14 cellular contexts compared by ENCODE assay signal in genomic region chr12:96982671-96983070, GRCh38.
A peak's percentile ranks its signal among the peaks of the same experiment; 100 is the strongest.
DNase-seq lines count a peak whose midpoint lies in the region; ATAC-seq, FAIRE-seq and TF ChIP-seq lines count a peak whose summit lies in the region.
"Had no signal": no experiment of that assay in that cellular context is flagged by ENCODE, and none has a peak within 500 bp of the region (broad histone marks: within the 10 kb centered on the region; RNA-seq: fewer than 3 reads in every experiment).

No MANE protein-coding gene starts in this region.

- no peaks in the 10 kb centered on the region for H3K9me1 ChIP-seq in IMR-90 (ENCODE audit: insufficient read depth, low read length)

- no peak for TF ChIP-seq CTCF in DND-41 (IDR thresholded peaks at IDR 0.05; ENCODE audit: borderline replicate concordance, extremely low read depth, low read length, poor library complexity, severe bottlenecking)
- TF ChIP-seq CTCF in IMR-90 (conservative IDR thresholded peaks at IDR 0.05; ENCODE audit: low read depth, low read length), result no peak
- TF ChIP-seq CTCF in H1 (IDR thresholded peaks at IDR 0.05; ENCODE audit: control extremely low read depth in 1 of 3, insufficient read depth in 1 of 3, low read depth in 1 of 3, low read length in 3 of 3), result no peak
- no peak for TF ChIP-seq CTCF in smooth muscle cell (IDR thresholded peaks at IDR 0.05; ENCODE audit: borderline replicate concordance, insufficient read depth, poor library complexity, severe bottlenecking)
- no peak for TF ChIP-seq CTCF in mesothelial cell of epicardium (IDR thresholded peaks at IDR 0.05; ENCODE audit: unreplicated experiment)

- H2BK120ac ChIP-seq in IMR-90 (ENCODE audit: low read depth, low read length) (no peak overlapping the region), H1 (replicated peaks; ENCODE audit: low read depth, low read length) (no peak overlapping the region)

- peaks cover 10% of the 10 kb centered on the region for H3K4me1 Mint-ChIP-seq in mesothelial cell of epicardium

- no peaks in the 10 kb centered on the region for H3K36me3 Mint-ChIP-seq in mesothelial cell of epicardium
- H3K36me3 Mint-ChIP-seq: CD14-positive monocyte; CD8-positive, alpha-beta T cell had no signal

- DNase-seq in DND-41 (no peak), IMR-90 (no peak), H1 (ENCODE audit: low read depth in 1 of 2, low spot score in 2 of 2) (no peak), smooth muscle cell (lab: John Stamatoyannopoulos, UW; ENCODE audit: unreplicated experiment) (no peak), NCI-H82 (lab: John Stamatoyannopoulos, UW) (no peak), mesothelial cell of epicardium (ENCODE audit: low spot score in 2 of 2, unreplicated experiment in 2 of 2) (no peak), COLO829 (ENCODE audit: low spot score) (no peak)
- DNase-seq: Caco-2; CD8-positive, alpha-beta T cell; DMS53; GM23248; H9 had no signal

- H3K27me3 ChIP-seq in DND-41 (ENCODE audit: insufficient read depth, low read length, poor library complexity) (no peaks in the 10 kb centered on the region), IMR-90 (ENCODE audit: control insufficient read depth, insufficient read depth, low read length) (peaks cover 10% of the 10 kb centered on the region; the same call in 1 of the 2 replicates), H1 (replicated peaks in 1 of 4; ENCODE audit: control insufficient read depth in 3 of 4, extremely low read depth in 1 of 4, insufficient read depth in 3 of 4, low read length in 3 of 4) (peaks cover 0 to 3% (median 2%) of the 10 kb centered on the region in 4 experiments; a peak in 3 of 7 replicates), smooth muscle cell (ENCODE audit: low read depth) (peaks cover 14% of the 10 kb centered on the region)

- H3K14ac ChIP-seq in IMR-90 (replicated peaks; ENCODE audit: low read depth, low read length) (no peak overlapping the region), H1 (ENCODE audit: insufficient read length) (no peak overlapping the region)

- H4K91ac ChIP-seq in IMR-90 (ENCODE audit: insufficient read depth, low read depth, low read length), result no peak overlapping the region
- H4K91ac ChIP-seq in H1 (replicated peaks; ENCODE audit: insufficient read length, low read length), result no peak overlapping the region

- H2AK9ac ChIP-seq in IMR-90 (replicated peaks; ENCODE audit: low read depth, low read length, poor library complexity), result no peak overlapping the region

- H3K56ac ChIP-seq in IMR-90 (ENCODE audit: extremely low read depth, insufficient read depth, low read length), result no peak overlapping the region
- no peak overlapping the region for H3K56ac ChIP-seq in H1 (replicated peaks; ENCODE audit: insufficient read length, low read depth, low read length)

- TF ChIP-seq RAD21 in IMR-90 (IDR thresholded peaks at IDR 0.05; ENCODE audit: low read length), result no peak
- no peak for TF ChIP-seq RAD21 in H1 (IDR thresholded peaks at IDR 0.05 in 1 of 2, conservative IDR thresholded peaks at IDR 0.05 in 1 of 2; ENCODE audit: low read depth in 2 of 2, low read length in 2 of 2)

- CTCF ChIA-PET in IMR-90 (lab: Yijun Ruan, JAX) (no interaction called here), H1 (lab: Charles Lee; ENCODE audit: partially characterized antibody) (interaction anchor here (0.5 to 1.4 kb wide), 7 partner anchors 9 to 960 kb away, joined by 3 to 7 read pairs (median 3); no protein-coding TSS in a partner anchor)

- in situ Hi-C loops in IMR-90 (cut with MboI; ENCODE audit: low sequenced_read_pairs), result loop anchor here (5.0 to 25.0 kb wide), 3 partner anchors 325 to 1405 kb away; no protein-coding TSS in a partner anchor

- no TSS peak for BruUV-seq in IMR-90 (replicated peaks; lab: Mats Ljungman, UMichigan)

- H2AFZ ChIP-seq in DND-41 (ENCODE audit: low read depth, low read length), result peak overlapping the region; percentile 23; the same call in 1 of the 2 replicates
- no peak overlapping the region for H2AFZ ChIP-seq in IMR-90 (replicated peaks; ENCODE audit: low read length, poor library complexity)
- peak overlapping the region; percentile 84 for H2AFZ ChIP-seq in H1 (ENCODE audit: low read length)
- H2AFZ ChIP-seq in smooth muscle cell (ENCODE audit: low read depth), result no peak overlapping the region
- H2AFZ ChIP-seq: GM23248 had no signal

- no peak for TF ChIP-seq EP300 in H1 (IDR thresholded peaks at IDR 0.05; ENCODE audit: borderline replicate concordance in 1 of 2, low read depth in 2 of 2, low read length in 2 of 2)

- H3K79me1 ChIP-seq in IMR-90 (ENCODE audit: low read depth in 1 of 2, low read length in 2 of 2) (no peaks in the 10 kb centered on the region), H1 (ENCODE audit: low read depth, low read length) (no peaks in the 10 kb centered on the region)

- H3K9ac ChIP-seq in DND-41 (ENCODE audit: low read depth, low read length) (no peak overlapping the region), IMR-90 (ENCODE audit: low read depth, low read length) (no peak overlapping the region), H1 (replicated peaks in 1 of 4; ENCODE audit: extremely low read depth in 1 of 4, low read depth in 3 of 4, low read length in 3 of 4) (no peak overlapping the region), smooth muscle cell (ENCODE audit: low read depth) (no peak overlapping the region)
- H3K9ac ChIP-seq: GM23248 had no signal

- intact Hi-C loops in IMR-90 (cut with micrococcal nuclease), result no loop called here

- H2AK5ac ChIP-seq in IMR-90 (ENCODE audit: low read depth, low read length), result no peak overlapping the region
- no peak overlapping the region for H2AK5ac ChIP-seq in H1 (ENCODE audit: low read depth, low read length)

- FAIRE-seq in H1 (lab: Jason Lieb, UNC), result no peak
- FAIRE-seq: A549 had no signal

- H2BK5ac ChIP-seq in IMR-90 (ENCODE audit: low read depth, low read length, poor library complexity, severe bottlenecking) (no peak overlapping the region), H1 (ENCODE audit: low read depth, low read length) (no peak overlapping the region)

- H3F3A ChIP-seq in smooth muscle cell (ENCODE audit: low read depth), result peaks cover 11% of the 10 kb centered on the region

- H3K27ac ChIP-seq in DND-41 (ENCODE audit: low read length), result no peak overlapping the region
- no peak overlapping the region for H3K27ac ChIP-seq in IMR-90 (ENCODE audit: insufficient read depth, low read length)
- no peak overlapping the region for H3K27ac ChIP-seq in H1 (ENCODE audit: low read depth, low read length)
- peak overlapping the region; percentile 92 for H3K27ac ChIP-seq in smooth muscle cell (ENCODE audit: low read depth)
- H3K27ac ChIP-seq: A549, GM23248 had no signal

- WGBS in IMR-90 (ENCODE audit: extremely low coverage in 2 of 2, insufficient read length in 1 of 2), 2 experiments, result 67% methylated on average over 1 of the region's 4 CpGs; no CpG with 5 or more reads in 1 of the 2 experiments
- WGBS in H1 (ENCODE audit: extremely low coverage in 1 of 2, insufficient coverage in 1 of 2, insufficient read length in 1 of 2, insufficient replicate concordance in 2 of 2, low coverage in 1 of 2, low lambda C conversion rate in 2 of 2, missing lambda C conversion rate in 1 of 2), 2 experiments, result 91% methylated on average over 4 of the region's 4 CpGs; no CpG with 5 or more reads in 1 of the 2 experiments
- WGBS in smooth muscle cell (ENCODE audit: low lambda C conversion rate), result 94% methylated on average over 4 of the region's 4 CpGs

- no peak overlapping the region for H3K23ac ChIP-seq in IMR-90 (ENCODE audit: low read depth, low read length)
- H3K23ac ChIP-seq in H1 (ENCODE audit: insufficient read length), result no peak overlapping the region

- no peak overlapping the region for H2BK20ac ChIP-seq in IMR-90 (ENCODE audit: low read depth, low read length)
- H2BK20ac ChIP-seq in H1 (ENCODE audit: low read length), result no peak overlapping the region; the same call in 1 of the 2 replicates

- peaks cover 27% of the 10 kb centered on the region for H3K27me3 Mint-ChIP-seq in mesothelial cell of epicardium (ENCODE audit: low read depth)

- H2BK15ac ChIP-seq in IMR-90 (ENCODE audit: low read depth, low read length) (no peak overlapping the region), H1 (ENCODE audit: low read length) (no peak overlapping the region)

- H3K79me2 ChIP-seq in DND-41 (ENCODE audit: insufficient read depth, low read length), result no peaks in the 10 kb centered on the region
- no peaks in the 10 kb centered on the region for H3K79me2 ChIP-seq in H1 (ENCODE audit: control insufficient read depth in 1 of 2, insufficient read depth in 2 of 2, low read length in 2 of 2)
- H3K79me2 ChIP-seq in smooth muscle cell (ENCODE audit: low read depth), result no peaks in the 10 kb centered on the region

- H3K9me3 Mint-ChIP-seq in mesothelial cell of epicardium, result no peaks in the 10 kb centered on the region
- H3K9me3 Mint-ChIP-seq: CD8-positive, alpha-beta T cell; H9 had no signal

- H3K18ac ChIP-seq in IMR-90 (ENCODE audit: low read depth, low read length) (no peak overlapping the region), H1 (ENCODE audit: extremely low read depth, low read length) (no peak overlapping the region)

- H4K5ac ChIP-seq in IMR-90 (ENCODE audit: low read depth, low read length), result no peak overlapping the region
- no peak overlapping the region for H4K5ac ChIP-seq in H1 (ENCODE audit: insufficient read length, low read depth, low read length)

- H3K36me3 ChIP-seq in DND-41 (ENCODE audit: insufficient read depth, low read length), result no peaks in the 10 kb centered on the region
- H3K36me3 ChIP-seq in IMR-90 (ENCODE audit: control insufficient read depth, insufficient read depth, low read length), result no peaks in the 10 kb centered on the region
- H3K36me3 ChIP-seq in H1 (ENCODE audit: control insufficient read depth in 2 of 4, insufficient read depth in 4 of 4, low read length in 3 of 4), result no peaks in the 10 kb centered on the region
- H3K36me3 ChIP-seq in smooth muscle cell (ENCODE audit: low read depth), result no peaks in the 10 kb centered on the region

- no peak overlapping the region for H3K4me3 Mint-ChIP-seq in mesothelial cell of epicardium
- H3K4me3 Mint-ChIP-seq: CD14-positive monocyte; CD8-positive, alpha-beta T cell; H9 had no signal

- ATAC-seq in DND-41 (ENCODE audit: insufficient read depth, low read depth) (no peak), IMR-90 (ENCODE audit: low read depth) (no peak)
- ATAC-seq: A549; CD8-positive, alpha-beta T cell had no signal

- no peak overlapping the region for H4K8ac ChIP-seq in IMR-90 (ENCODE audit: low read depth in 2 of 2, low read length in 2 of 2)
- no peak overlapping the region; the same call in 1 of the 2 replicates for H4K8ac ChIP-seq in H1 (ENCODE audit: extremely low read depth, insufficient read depth, low read length)

- no peak overlapping the region for H2BK12ac ChIP-seq in H1 (ENCODE audit: low read depth, low read length)

- no peak overlapping the region for H3K4me3 ChIP-seq in DND-41 (ENCODE audit: low read depth in 1 of 2, low read length in 2 of 2)
- no peak overlapping the region for H3K4me3 ChIP-seq in IMR-90 (ENCODE audit: insufficient read depth, low read depth, low read length)
- H3K4me3 ChIP-seq in H1 (ENCODE audit: extremely low read depth in 1 of 4, insufficient read depth in 2 of 4, low read depth in 3 of 4, low read length in 4 of 4), result no peak overlapping the region
- no peak overlapping the region for H3K4me3 ChIP-seq in smooth muscle cell
- H3K4me3 ChIP-seq: A549, GM23248 had no signal

- dilution Hi-C loops in IMR-90 (cut with HindIII; ENCODE audit: low sequenced_read_pairs, unreplicated experiment), result no loop called here

- no peaks in the 10 kb centered on the region for H3K9me3 ChIP-seq in DND-41 (ENCODE audit: insufficient read depth, low read length, severe bottlenecking)
- H3K9me3 ChIP-seq in IMR-90 (ENCODE audit: control insufficient read depth, insufficient read depth, low read length), result no peaks in the 10 kb centered on the region
- H3K9me3 ChIP-seq in H1 (ENCODE audit: insufficient read depth in 2 of 2, low read depth in 1 of 2, low read length in 1 of 2), result no peaks in the 10 kb centered on the region; a peak in 1 of 4 replicates
- no peaks in the 10 kb centered on the region for H3K9me3 ChIP-seq in smooth muscle cell (replicated peaks; ENCODE audit: low read depth)
- H3K9me3 ChIP-seq: A549, Caco-2 had no signal

- no peaks in the 10 kb centered on the region for H3K4me1 ChIP-seq in DND-41 (ENCODE audit: insufficient read depth, low read length)
- H3K4me1 ChIP-seq in IMR-90 (ENCODE audit: control insufficient read depth, insufficient read depth, low read length), result no peaks in the 10 kb centered on the region
- H3K4me1 ChIP-seq in H1 (replicated peaks in 1 of 4; ENCODE audit: control insufficient read depth in 3 of 4, insufficient read depth in 4 of 4, low read length in 3 of 4), result peaks cover 0 to 10% (median 4%) of the 10 kb centered on the region in 4 experiments; a peak in 4 of 7 replicates
- H3K4me1 ChIP-seq in smooth muscle cell (ENCODE audit: low read depth), result peaks cover 33% of the 10 kb centered on the region

- H3K27ac Mint-ChIP-seq in mesothelial cell of epicardium, result no peak overlapping the region
- H3K27ac Mint-ChIP-seq: CD14-positive monocyte; CD8-positive, alpha-beta T cell; H9 had no signal

- no peaks in the 10 kb centered on the region for H4K20me1 ChIP-seq in DND-41 (ENCODE audit: insufficient read depth, low read length)
- no peaks in the 10 kb centered on the region for H4K20me1 ChIP-seq in IMR-90 (ENCODE audit: insufficient read depth, low read length)
- no peaks in the 10 kb centered on the region for H4K20me1 ChIP-seq in H1 (replicated peaks in 1 of 2; ENCODE audit: control insufficient read depth in 1 of 2, insufficient read depth in 2 of 2, low read length in 2 of 2)
- no peaks in the 10 kb centered on the region for H4K20me1 ChIP-seq in smooth muscle cell (ENCODE audit: low read depth)

- H3K23me2 ChIP-seq in H1 (ENCODE audit: low read depth, low read length), result peaks cover 5% of the 10 kb centered on the region; the same call in 1 of the 2 replicates

- H3K4ac ChIP-seq in IMR-90 (ENCODE audit: low read depth, low read length) (no peak overlapping the region), H1 (replicated peaks; ENCODE audit: insufficient read length, low read depth, low read length) (no peak overlapping the region)

- POLR2A ChIA-PET in IMR-90 (lab: Charles Lee; ENCODE audit: unreplicated experiment), result no interaction called here
- POLR2A ChIA-PET in H1 (lab: Charles Lee; ENCODE audit: partially characterized antibody), result no interaction called here

- TF ChIP-seq POLR2A in IMR-90 (IDR thresholded peaks at IDR 0.05; ENCODE audit: low read depth, low read length) (no peak), H1 (IDR thresholded peaks at IDR 0.05; ENCODE audit: control extremely low read depth in 1 of 2, low read depth in 2 of 2, low read length in 2 of 2) (no peak)

- H3K4me2 ChIP-seq in DND-41 (ENCODE audit: insufficient read depth, low read length) (no peak overlapping the region), IMR-90 (ENCODE audit: low read depth, low read length) (no peak overlapping the region), H1 (ENCODE audit: insufficient read depth in 1 of 2, low read depth in 2 of 2, low read length in 2 of 2) (no peak overlapping the region), smooth muscle cell (no peak overlapping the region)
- H3K4me2 ChIP-seq: A549 had no signal

Comparison
In these comparisons a context has a peak if more than half of its experiments do, and no peak if none do; other contexts are left out.
1. H2AFZ ChIP-seq: peak in DND-41 (single experiment) and H1 (single experiment); none in IMR-90 (single experiment) and smooth muscle cell (single experiment).